In genomic region chr17:44736551-44737240, GRCh38 we compare ENCODE assay signal across 29 cellular contexts.
"Had no signal": no experiment of that assay in that cellular context is flagged by ENCODE, and none has a peak within 500 bp of the region (broad histone marks: within the 10 kb centered on the region; RNA-seq: fewer than 3 reads in every experiment).

No MANE protein-coding gene starts in this region.

- DNase-seq: activated CD4-positive, alpha-beta memory T cell treated with anti-CD3 and anti-CD28 coated beads for 36 hours; activated CD4-positive, alpha-beta T cell treated with anti-CD3 and anti-CD28 coated beads, Interleukin-2, amount 10 ng/mL, durations not matched to agents 24 days and 14 days; activated CD4-positive, CD25-positive, alpha-beta regulatory T cell treated with anti-CD3 and anti-CD28 coated beads, Interleukin-2, amount 50 U/mL, for 72 hours; activated CD8-positive, alpha-beta memory T cell treated with anti-CD3 and anti-CD28 coated beads, Interleukin-2, amount 50 U/mL, for 48 hours; activated gamma-delta T cell; activated naive CD4-positive, alpha-beta T cell treated with anti-CD3 and anti-CD28 coated beads, Interleukin-2, amount 10 ng/mL, durations not matched to agents 7 days and 5 days; activated naive CD8-positive, alpha-beta T cell treated with anti-CD3 and anti-CD28 coated beads, Interleukin-2, amount 10 ng/mL, durations not matched to agents 7 days and 5 days; activated T-cell treated with anti-CD3 and anti-CD28 coated beads, Interleukin-2, amount 50 U/mL, for 24 hours; central memory CD4-positive, alpha-beta T cell; dermis blood vessel endothelial cell; effector CD4-positive, alpha-beta T cell; gastrocnemius medialis; glutamatergic neuron; hippocampal formation; left cardiac atrium; left ventricle myocardium superior; mucosa of descending colon; right lobe of liver; stimulated activated CD4-positive, alpha-beta T cell treated with anti-CD3 and anti-CD28 coated beads, Interleukin-4, amount 100 ng/mL, for 4 hours; stimulated activated CD8-positive, alpha-beta memory T cell treated with anti-CD3 and anti-CD28 coated beads, Interleukin-4, amount 100 ng/mL, for 48 hours; stimulated activated naive B cell treated with anti-CD40 and anti-IgM and Interleukin-4, amounts not matched to agents 10 μg/mL and 1 μg/mL and 100 μg/mL, for 72 hours; T-helper 2 cell; tibial artery had no signal

- FAIRE-seq: astrocyte, colon, endometrium, keratinocyte had no signal

- H3K4me1 ChIP-seq: gastrocnemius medialis, right lobe of liver, suprapubic skin, tibial artery had no signal

- H3K9me3 ChIP-seq: gastrocnemius medialis, mucosa of descending colon, right lobe of liver, suprapubic skin, tibial artery had no signal

- H3K27me3 ChIP-seq: gastrocnemius medialis, right lobe of liver, suprapubic skin, tibial artery had no signal

- ATAC-seq: gastrocnemius medialis; left cardiac atrium; left ventricle myocardium superior; mucosa of descending colon; right lobe of liver; stimulated activated naive B cell treated with anti-CD40 and anti-IgM and Interleukin-4, amounts not matched to agents 10 μg/mL and 1 μg/mL and 100 μg/mL, for 72 hours had no signal

- H3K36me3 ChIP-seq: gastrocnemius medialis, right lobe of liver had no signal

- H3K27ac ChIP-seq: gastrocnemius medialis, right lobe of liver, skin epidermis, suprapubic skin, tibial artery had no signal

- H3K4me3 ChIP-seq: gastrocnemius medialis, mucosa of descending colon, right lobe of liver, skin epidermis, suprapubic skin, tibial artery had no signal
